33 cellular contexts compared by ENCODE assay signal in the genomic region with DNA sequence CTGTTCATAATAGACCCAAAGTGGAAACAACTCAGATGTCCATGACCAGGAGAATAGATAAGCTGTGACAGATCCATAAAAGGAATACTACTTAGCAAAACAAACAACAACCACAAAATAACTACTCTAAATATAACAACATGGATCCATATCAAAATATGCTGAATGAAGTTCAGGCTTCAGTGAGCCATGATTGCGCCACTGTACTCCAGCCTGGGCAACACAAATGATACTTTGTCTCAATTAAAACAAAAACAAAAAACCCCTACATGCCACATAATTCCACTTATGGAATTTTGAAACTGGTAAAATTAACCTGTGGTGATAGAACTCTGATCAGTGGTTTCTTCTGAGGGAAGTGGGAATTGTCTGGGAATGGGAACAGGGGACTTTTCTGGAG. TPM values are rescaled to one million over a fixed set of nuclear protein-coding genes. Genes with fewer than 3 reads are reported as not detected.
"Had no signal": no experiment of that assay in that cellular context is flagged by ENCODE, and none has a peak within 500 bp of the region (broad histone marks: within the 10 kb centered on the region; RNA-seq: fewer than 3 reads in every experiment).

No MANE protein-coding gene starts in this region.

- DNase-seq: activated CD4-positive, alpha-beta T cell treated with anti-CD3 and anti-CD28 coated beads for 36 hours; activated CD4-positive, alpha-beta T cell treated with anti-CD3 and anti-CD28 coated beads, Interleukin-2, amount 10 ng/mL, durations not matched to agents 7 days and 5 days; activated CD4-positive, alpha-beta T cell treated with anti-CD3 and anti-CD28 coated beads, Interleukin-2, amount 50 U/mL, for 48 hours; activated CD4-positive, CD25-positive, alpha-beta regulatory T cell; activated CD4-positive, CD25-positive, alpha-beta regulatory T cell treated with anti-CD3 and anti-CD28 coated beads, Interleukin-2, amount 50 U/mL, for 72 hours; activated CD8-positive, alpha-beta memory T cell treated with anti-CD3 and anti-CD28 coated beads for 24 hours; activated CD8-positive, alpha-beta T cell treated with anti-CD3 and anti-CD28 coated beads for 36 hours; activated effector memory CD4-positive, alpha-beta T cell treated with Interleukin-2 at 50 U/mL for 16 hours; activated gamma-delta T cell treated with Interleukin-2 at 50 U/mL for 16 hours; activated naive CD4-positive, alpha-beta T cell treated with anti-CD3 and anti-CD28 coated beads, Interleukin-2, amount 50 U/mL, for 16 hours; activated naive CD4-positive, alpha-beta T cell treated with Interleukin-2 at 50 U/mL for 16 hours; activated T-cell treated with anti-CD3 and anti-CD28 coated beads, Interleukin-2, amount 50 U/mL, for 4 hours; adrenal gland; amygdala; aorta; central memory CD4-positive, alpha-beta T cell; cerebellar nuclear complex; colonic mucosa; effector CD4-positive, alpha-beta T cell; effector memory CD8-positive, alpha-beta T cell; erythroblast; foreskin melanocyte; heart right ventricle; T-helper 2 cell had no signal

- H3K4me1 ChIP-seq: adrenal gland, breast epithelium, colonic mucosa, esophagus muscularis mucosa, gastroesophageal sphincter, heart right ventricle had no signal

- H3K4me3 Mint-ChIP-seq: activated CD4-positive, alpha-beta T cell treated with anti-CD3 and anti-CD28 coated beads for 36 hours; activated CD4-positive, alpha-beta T cell treated with anti-CD3 and anti-CD28 coated beads, Interleukin-2, amount 10 ng/mL, durations not matched to agents 7 days and 5 days; activated CD8-positive, alpha-beta T cell treated with anti-CD3 and anti-CD28 coated beads for 36 hours; activated naive CD8-positive, alpha-beta T cell; activated T-cell treated with anti-CD3 and anti-CD28 coated beads, Interleukin-2, amount 50 U/mL, for 4 hours; activated T-helper 17 cell treated with anti-CD3 and anti-CD28 coated beads, Interleukin-2, amount 50 U/mL, for 72 hours; brain; dendritic cell treated with granulocyte-macrophage colony-stimulating factor and Interleukin-4, amounts not matched to agents 40 ng/mL and 50 ng/mL, for 4 days; effector memory CD8-positive, alpha-beta T cell had no signal

- H3K27ac Mint-ChIP-seq: activated CD4-positive, alpha-beta T cell treated with anti-CD3 and anti-CD28 coated beads for 36 hours; activated CD4-positive, alpha-beta T cell treated with anti-CD3 and anti-CD28 coated beads, Interleukin-2, amount 10 ng/mL, durations not matched to agents 7 days and 5 days; activated CD8-positive, alpha-beta T cell treated with anti-CD3 and anti-CD28 coated beads for 36 hours; activated naive CD8-positive, alpha-beta T cell; activated T-helper 17 cell treated with anti-CD3 and anti-CD28 coated beads, Interleukin-2, amount 50 U/mL, for 72 hours; brain; dendritic cell treated with granulocyte-macrophage colony-stimulating factor and Interleukin-4, amounts not matched to agents 40 ng/mL and 50 ng/mL, for 4 days; effector memory CD8-positive, alpha-beta T cell had no signal

- H3K9me3 ChIP-seq: adrenal gland, breast epithelium, colonic mucosa, esophagus muscularis mucosa, gastroesophageal sphincter, heart right ventricle had no signal

- H3K27me3 ChIP-seq: adrenal gland, breast epithelium, colonic mucosa, gastroesophageal sphincter had no signal

- H3K4me3 ChIP-seq: adrenal gland, breast epithelium, cardiac muscle cell, colonic mucosa, esophagus muscularis mucosa, gastroesophageal sphincter, heart right ventricle had no signal

- H3K27ac ChIP-seq: adrenal gland, breast epithelium, cardiac muscle cell, colonic mucosa, esophagus muscularis mucosa, gastroesophageal sphincter, heart right ventricle had no signal

- H3K4me1 Mint-ChIP-seq: activated CD4-positive, alpha-beta T cell treated with anti-CD3 and anti-CD28 coated beads, Interleukin-2, amount 10 ng/mL, durations not matched to agents 7 days and 5 days; activated T-helper 17 cell treated with anti-CD3 and anti-CD28 coated beads, Interleukin-2, amount 50 U/mL, for 72 hours had no signal

- H3K36me3 Mint-ChIP-seq: activated naive CD8-positive, alpha-beta T cell; brain had no signal

- H3K9me3 Mint-ChIP-seq: activated CD4-positive, alpha-beta T cell treated with anti-CD3 and anti-CD28 coated beads, Interleukin-2, amount 10 ng/mL, durations not matched to agents 7 days and 5 days; activated CD8-positive, alpha-beta T cell treated with anti-CD3 and anti-CD28 coated beads for 36 hours; activated T-cell treated with anti-CD3 and anti-CD28 coated beads, Interleukin-2, amount 50 U/mL, for 4 hours; activated T-helper 17 cell treated with anti-CD3 and anti-CD28 coated beads, Interleukin-2, amount 50 U/mL, for 72 hours; dendritic cell treated with granulocyte-macrophage colony-stimulating factor and Interleukin-4, amounts not matched to agents 40 ng/mL and 50 ng/mL, for 4 days; effector memory CD8-positive, alpha-beta T cell had no signal

- H3K36me3 ChIP-seq: adrenal gland, breast epithelium, cardiac muscle cell, colonic mucosa, esophagus muscularis mucosa, gastroesophageal sphincter, heart right ventricle had no signal

- H3K27me3 Mint-ChIP-seq: brain; dendritic cell treated with granulocyte-macrophage colony-stimulating factor and Interleukin-4, amounts not matched to agents 40 ng/mL and 50 ng/mL, for 4 days had no signal

RNA-seq across cellular contexts. Expression of a gene that starts 11.2 kb away (rescaled TPM):
- total RNA-seq: cardiac muscle cell, gastroesophageal sphincter, glomerular endothelial cell had no signal
- polyA plus RNA-seq: cardiac muscle cell, heart right ventricle had no signal
